Comparison of ENCODE assay signal across 8 cellular contexts in the genomic region with DNA sequence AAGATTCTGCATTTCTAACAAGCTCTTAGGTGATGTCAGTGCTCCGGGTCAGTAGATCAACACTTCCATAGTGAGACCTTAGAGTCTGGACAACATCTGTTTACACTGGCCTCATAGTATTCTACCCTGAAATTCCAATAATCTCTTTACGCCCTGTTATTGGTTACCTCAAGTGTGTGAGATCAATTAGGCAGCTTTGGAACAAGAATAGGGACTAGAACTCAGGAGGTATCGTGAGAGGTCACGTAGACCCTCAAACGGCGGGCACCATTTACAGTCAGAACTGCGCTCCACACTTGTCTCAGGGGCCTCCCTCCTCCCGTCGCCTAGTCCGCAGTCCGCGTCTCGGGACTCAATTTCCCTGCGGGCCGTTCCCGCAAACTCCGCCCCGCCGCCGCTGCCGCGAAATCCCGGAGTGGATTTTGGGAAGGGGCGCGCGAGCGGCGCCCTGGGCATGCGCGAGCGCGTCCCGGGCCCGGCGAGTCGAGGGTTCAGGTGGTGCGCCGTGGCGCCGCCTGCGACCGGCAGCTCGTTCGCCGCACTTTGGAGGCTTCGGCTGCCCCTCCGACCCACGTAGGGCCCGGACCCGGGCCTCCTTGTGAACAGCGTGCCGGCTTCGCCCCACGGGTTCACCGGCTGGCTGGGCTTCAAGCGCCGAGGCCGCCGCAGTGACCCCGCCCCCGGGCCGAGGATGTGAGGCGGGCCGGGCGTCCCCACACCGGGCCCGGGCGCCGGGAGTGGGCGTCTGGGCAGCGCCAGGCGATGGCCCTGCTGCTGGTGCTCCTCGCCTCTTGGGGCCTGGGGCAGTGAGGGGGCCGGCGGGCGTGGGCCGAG. TPM values are rescaled to one million over a fixed set of nuclear protein-coding genes. Genes with fewer than 3 reads are reported as not detected.
A peak's percentile ranks its signal among the peaks of the same experiment; 100 is the strongest.
DNase-seq lines count a peak whose midpoint lies in the region; ATAC-seq and TF ChIP-seq lines count a peak whose summit lies in the region.

A gene with protein sequence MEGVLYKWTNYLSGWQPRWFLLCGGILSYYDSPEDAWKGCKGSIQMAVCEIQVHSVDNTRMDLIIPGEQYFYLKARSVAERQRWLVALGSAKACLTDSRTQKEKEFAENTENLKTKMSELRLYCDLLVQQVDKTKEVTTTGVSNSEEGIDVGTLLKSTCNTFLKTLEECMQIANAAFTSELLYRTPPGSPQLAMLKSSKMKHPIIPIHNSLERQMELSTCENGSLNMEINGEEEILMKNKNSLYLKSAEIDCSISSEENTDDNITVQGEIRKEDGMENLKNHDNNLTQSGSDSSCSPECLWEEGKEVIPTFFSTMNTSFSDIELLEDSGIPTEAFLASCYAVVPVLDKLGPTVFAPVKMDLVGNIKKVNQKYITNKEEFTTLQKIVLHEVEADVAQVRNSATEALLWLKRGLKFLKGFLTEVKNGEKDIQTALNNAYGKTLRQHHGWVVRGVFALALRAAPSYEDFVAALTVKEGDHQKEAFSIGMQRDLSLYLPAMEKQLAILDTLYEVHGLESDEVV (plus strand): TSS at position 498 of the 834 bp plus-strand sequence. CDS start 351 bp downstream, outside the sequence.

- H3K9me3 ChIP-seq in MM.1S (replicated peaks; ENCODE audit: insufficient read depth, low read length) (no peaks in the 10 kb centered on the region), osteoblast (ENCODE audit: low read depth, low read length) (no peaks in the 10 kb centered on the region), testis (no peaks in the 10 kb centered on the region)

- TF ChIP-seq CTCF in MM.1S (IDR thresholded peaks at IDR 0.05; ENCODE audit: low read length) = no peak
- TF ChIP-seq CTCF in osteoblast (IDR thresholded peaks at IDR 0.05; ENCODE audit: extremely low read depth, low read depth, low read length) = no peak
- peak in 2 of 3 experiments; percentile 17 to 21 for TF ChIP-seq CTCF in testis (IDR thresholded peaks at IDR 0.05)

- H3K9me3 Mint-ChIP-seq in activated naive CD4-positive, alpha-beta T cell treated with anti-CD3 and anti-CD28 coated beads, Interleukin-2, amount 50 U/mL, for 72 hours = no peaks in the 10 kb centered on the region

- H2AFZ ChIP-seq in MM.1S (ENCODE audit: low read length) (peak within 1 kb of the TSS; percentile 81), osteoblast (ENCODE audit: low read length) (peak within 1 kb of the TSS; percentile 91)

- no peaks in the 10 kb centered on the region for H3K9me2 ChIP-seq in MM.1S (replicated peaks; ENCODE audit: insufficient read depth, low read length)

- H3K27me3 ChIP-seq in MM.1S (replicated peaks; ENCODE audit: insufficient read depth, low read length) (no peaks in the 10 kb centered on the region), osteoblast (ENCODE audit: insufficient read depth, low read length) (no peaks in the 10 kb centered on the region), testis (no peaks in the 10 kb centered on the region)

- 0 to 1% methylated on average over 7 to 23 of the region's 77 CpGs for WGBS in testis, 2 donors

- DNase-seq in GM04503 (ENCODE audit: low read depth) (peak; percentile 49), HCEC 1CT (peak; percentile 81), MM.1S (peak; percentile 90), glomerular visceral epithelial cell (ENCODE audit: extremely low spot score) (peak; percentile 81), osteoblast (ENCODE audit: insufficient read length, low spot score, missing footprints) (peak; percentile 95), testis (peak; percentile 87)
- peak; percentile 90 to 97 for DNase-seq in activated naive CD4-positive, alpha-beta T cell treated with anti-CD3 and anti-CD28 coated beads, Interleukin-2, amount 50 U/mL, for 72 hours (ENCODE audit: low spot score in 2 of 2)

- H3K36me3 Mint-ChIP-seq in activated naive CD4-positive, alpha-beta T cell treated with anti-CD3 and anti-CD28 coated beads, Interleukin-2, amount 50 U/mL, for 72 hours = peaks cover 8 to 11% of the 10 kb centered on the region in 2 donors

- intact Hi-C loops in testis (cut with DNase I; ENCODE audit: low total_unique reads) = no loop called here

- H3K36me3 ChIP-seq in MM.1S (replicated peaks; ENCODE audit: insufficient read depth, low read length) (no peaks in the 10 kb centered on the region), osteoblast (ENCODE audit: insufficient read depth, low read length) (no peaks in the 10 kb centered on the region), testis (ENCODE audit: low read depth, missing control alignments) (no peaks in the 10 kb centered on the region)

- H3K4me3 ChIP-seq in MM.1S (ENCODE audit: low read length) = peak within 1 kb of the TSS; percentile 76
- peak within 1 kb of the TSS; percentile 82 for H3K4me3 ChIP-seq in osteoblast (ENCODE audit: insufficient read depth, low read length)
- H3K4me3 ChIP-seq in testis = peak within 1 kb of the TSS; percentile 92 to 97

- H3K27ac ChIP-seq in MM.1S (ENCODE audit: low read length) (peak within 1 kb of the TSS; percentile 73), osteoblast (ENCODE audit: low read depth, low read length) (peak within 1 kb of the TSS; percentile 59), testis (peak within 1 kb of the TSS; percentile 86 to 92)

- H3K79me2 ChIP-seq in MM.1S (ENCODE audit: low read length) (peaks cover 71% of the 10 kb centered on the region), osteoblast (ENCODE audit: insufficient read depth, low read length) (peaks cover 70% of the 10 kb centered on the region)

- TF ChIP-seq POLR2A in testis (IDR thresholded peaks at IDR 0.05) = no peak

- ATAC-seq in SK-N-SH treated with all-trans-retinoic acid at 6 μM for 48 hours = peak; percentile 53
- peak; percentile 61 to 67 for ATAC-seq in activated naive CD4-positive, alpha-beta T cell treated with anti-CD3 and anti-CD28 coated beads, Interleukin-2, amount 50 U/mL, for 72 hours

- H4K20me1 ChIP-seq in MM.1S (ENCODE audit: insufficient read depth, low read length) (no peaks in the 10 kb centered on the region), osteoblast (ENCODE audit: insufficient read depth, low read length) (peaks cover 33% of the 10 kb centered on the region)

- H3K4me1 ChIP-seq in MM.1S (ENCODE audit: low read length) = peaks cover 41% of the 10 kb centered on the region
- peaks cover 40% of the 10 kb centered on the region for H3K4me1 ChIP-seq in osteoblast (ENCODE audit: insufficient read depth, low read length)
- peaks cover 22% of the 10 kb centered on the region for H3K4me1 ChIP-seq in testis

- H3F3A ChIP-seq in MM.1S (ENCODE audit: insufficient read depth, low read length) = peaks cover 41% of the 10 kb centered on the region

- H3K4me2 ChIP-seq in MM.1S (ENCODE audit: low read depth, low read length) = peak within 1 kb of the TSS; percentile 95
- H3K4me2 ChIP-seq in osteoblast (ENCODE audit: insufficient read depth, low read length) = peak within 1 kb of the TSS; percentile 98

- H3K9ac ChIP-seq in MM.1S (ENCODE audit: low read length) = peak within 1 kb of the TSS; percentile 72

- peak within 1 kb of the TSS; percentile 87 to 90 for H3K27ac Mint-ChIP-seq in activated naive CD4-positive, alpha-beta T cell treated with anti-CD3 and anti-CD28 coated beads, Interleukin-2, amount 50 U/mL, for 72 hours

TF ChIP-seq in SK-N-SH treated with all-trans-retinoic acid at 6 μM for 48 hours, 23 proteins besides CTCF, POLR2A, EP300 and RAD21:
- TF ChIP-seq TOX (CRISPR knock-in tag; IDR thresholded peaks at IDR 0.05; ENCODE audit: borderline replicate concordance) = no peak
- TF ChIP-seq, protein P1, sequence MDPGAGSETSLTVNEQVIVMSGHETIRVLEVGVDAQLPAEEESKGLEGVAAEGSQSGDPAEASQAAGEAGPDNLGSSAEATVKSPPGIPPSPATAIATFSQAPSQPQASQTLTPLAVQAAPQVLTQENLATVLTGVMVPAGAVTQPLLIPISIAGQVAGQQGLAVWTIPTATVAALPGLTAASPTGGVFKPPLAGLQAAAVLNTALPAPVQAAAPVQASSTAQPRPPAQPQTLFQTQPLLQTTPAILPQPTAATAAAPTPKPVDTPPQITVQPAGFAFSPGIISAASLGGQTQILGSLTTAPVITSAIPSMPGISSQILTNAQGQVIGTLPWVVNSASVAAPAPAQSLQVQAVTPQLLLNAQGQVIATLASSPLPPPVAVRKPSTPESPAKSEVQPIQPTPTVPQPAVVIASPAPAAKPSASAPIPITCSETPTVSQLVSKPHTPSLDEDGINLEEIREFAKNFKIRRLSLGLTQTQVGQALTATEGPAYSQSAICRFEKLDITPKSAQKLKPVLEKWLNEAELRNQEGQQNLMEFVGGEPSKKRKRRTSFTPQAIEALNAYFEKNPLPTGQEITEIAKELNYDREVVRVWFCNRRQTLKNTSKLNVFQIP (CRISPR knock-in tag; IDR thresholded peaks at IDR 0.05; ENCODE audit: borderline replicate concordance, low read depth) = 0 out of 2 replicates have a peak, but pooled peaks have one; percentile 45

RNA-seq across cellular contexts. Expression of the gene that starts here (rescaled TPM):
- 10 to 100 TPM; 10.2 to 20.1 TPM for total RNA-seq in activated naive CD4-positive, alpha-beta T cell treated with anti-CD3 and anti-CD28 coated beads, Interleukin-2, amount 50 U/mL, for 72 hours
- total RNA-seq in osteoblast (13.8 and 14.1 TPM in 2 replicates), testis (10 to 100 TPM; 11.0 to 14.5 TPM)
- polyA plus RNA-seq in testis (ENCODE audit: insufficient read depth, low read depth, low replicate concordance) = 7.1 TPM

Comparison
In these comparisons a context has a peak if more than half of its experiments do, and no peak if none do; other contexts are left out.
1. Peak in every context shown above with its lines: DNase-seq, ATAC-seq, H3K4me3 ChIP-seq and H3K27ac ChIP-seq.
2. CTCF ChIP-seq: peak in testis (2 of 3); none in MM.1S (single experiment) and osteoblast (single experiment).